Comparison of ENCODE assay signal across 25 cellular contexts in genomic region chr1:10916311-10916710, GRCh38.
A peak's percentile ranks its signal among the peaks of the same experiment; 100 is the strongest.
DNase-seq lines count a peak whose midpoint lies in the region; ATAC-seq and TF ChIP-seq lines count a peak whose summit lies in the region.
"Had no signal": no experiment of that assay in that cellular context is flagged by ENCODE, and none has a peak within 500 bp of the region (broad histone marks: within the 10 kb centered on the region; RNA-seq: fewer than 3 reads in every experiment).

No MANE protein-coding gene starts in this region.

- H3K9me3 ChIP-seq in DND-41 (ENCODE audit: insufficient read depth, low read length, severe bottlenecking): no peaks in the 10 kb centered on the region
- no peaks in the 10 kb centered on the region for H3K9me3 ChIP-seq in spleen
- H3K9me3 ChIP-seq in ascending aorta: no peaks in the 10 kb centered on the region
- H3K9me3 ChIP-seq: Caco-2, MG63, SK-N-SH had no signal

- peak; percentile 24 for DNase-seq in activated effector memory CD4-positive, alpha-beta T cell treated with anti-CD3 and anti-CD28 coated beads, Interleukin-2, amount 50 U/mL, for 16 hours
- DNase-seq in activated effector memory CD4-positive, alpha-beta T cell treated with Interleukin-2 at 50 U/mL for 16 hours: no peak
- DNase-seq in DND-41: no peak
- DNase-seq in immature natural killer cell: no peak
- peak; percentile 62 for DNase-seq in spleen
- no peak for DNase-seq in ascending aorta (ENCODE audit: low spot score in 2 of 2)
- DNase-seq in effector CD4-positive, alpha-beta T cell: no peak
- no peak for DNase-seq in DMS79 treated with DMSO at 0.1 percent for 48 hours (lab: John Stamatoyannopoulos, UW)
- DNase-seq: 8988T; ACHN; Caco-2; CD4-positive, alpha-beta T cell; DMS 273 treated with DMSO at 0.1 percent for 48 hours; DMS79; H9; Kasumi-1; MG63; NCI-H1105 treated with DMSO at 0.1 percent for 48 hours; NCI-H1930; NCI-H446; NCI-H524 treated with DMSO at 0.1 percent for 48 hours; NCI-H774; PC-3; SK-N-SH had no signal

- H3K27ac ChIP-seq in DND-41 (ENCODE audit: low read length) (no peak overlapping the region), spleen (no peak overlapping the region), ascending aorta (no peak overlapping the region)

- H4K20me1 ChIP-seq in DND-41 (ENCODE audit: insufficient read depth, low read length): peaks cover 11% of the 10 kb centered on the region

- H3K36me3 Mint-ChIP-seq in immature natural killer cell: no peaks in the 10 kb centered on the region

- H3K27ac Mint-ChIP-seq in immature natural killer cell: no peak overlapping the region
- H3K27ac Mint-ChIP-seq: CD4-positive, alpha-beta T cell; H9 had no signal

- peak overlapping the region; percentile 64 for H3K4me2 ChIP-seq in DND-41 (ENCODE audit: insufficient read depth, low read length)
- H3K4me2 ChIP-seq: SK-N-SH had no signal

- peaks cover 0 to 7% (median 4%) of the 10 kb centered on the region in 3 donors for H3K27me3 Mint-ChIP-seq in immature natural killer cell (ENCODE audit: low read depth in 3 of 3)

- H3K4me1 ChIP-seq in DND-41 (ENCODE audit: insufficient read depth, low read length) (peaks cover 34% of the 10 kb centered on the region), spleen (peaks cover 0 to 17% (median 6%) of the 10 kb centered on the region in 6 donors), ascending aorta (no peaks in the 10 kb centered on the region)
- H3K4me1 ChIP-seq: Caco-2 had no signal

- no peak for ATAC-seq in DND-41 (ENCODE audit: insufficient read depth, low read depth)
- ATAC-seq: K562, PC-3 had no signal

- WGBS in spleen, 5 donors: 55 to 60% (median 59%) methylated on average over 3 to 5 of the region's 5 CpGs

- H2AFZ ChIP-seq in DND-41 (ENCODE audit: low read depth, low read length): no peak overlapping the region

- H3K27me3 ChIP-seq in DND-41 (ENCODE audit: insufficient read depth, low read length, poor library complexity): no peaks in the 10 kb centered on the region
- peaks cover 0 to 27% (median 0%) of the 10 kb centered on the region in 7 donors for H3K27me3 ChIP-seq in spleen (replicated peaks in 1 of 7)
- H3K27me3 ChIP-seq in ascending aorta: no peaks in the 10 kb centered on the region
- H3K27me3 ChIP-seq: MG63 had no signal

- no peaks in the 10 kb centered on the region for H3K79me2 ChIP-seq in DND-41 (ENCODE audit: insufficient read depth, low read length)

- H3K36me3 ChIP-seq in DND-41 (ENCODE audit: insufficient read depth, low read length) (no peaks in the 10 kb centered on the region), spleen (no peaks in the 10 kb centered on the region), ascending aorta (no peaks in the 10 kb centered on the region)
- H3K36me3 ChIP-seq: MG63 had no signal

- H3K4me1 Mint-ChIP-seq in immature natural killer cell: peaks cover 29 to 30% of the 10 kb centered on the region in 2 donors

- no peak overlapping the region for H3K9ac ChIP-seq in DND-41 (ENCODE audit: low read depth, low read length)
- H3K9ac ChIP-seq: SK-N-SH had no signal

- TF ChIP-seq CTCF in DND-41 (IDR thresholded peaks at IDR 0.05; ENCODE audit: borderline replicate concordance, extremely low read depth, low read length, poor library complexity, severe bottlenecking) (no peak), spleen (IDR thresholded peaks at IDR 0.05 in 8 of 11, conservative IDR thresholded peaks at IDR 0.05 in 3 of 11) (no peak), ascending aorta (IDR thresholded peaks at IDR 0.05) (no peak)

- no peak for TF ChIP-seq POLR2A in spleen (IDR thresholded peaks at IDR 0.05)

- intact Hi-C loops in spleen (cut with DNase I; ENCODE audit: low total_unique reads) (no loop called here), ascending aorta (cut with DNase I) (no loop called here)

- H3K4me3 ChIP-seq in DND-41 (ENCODE audit: low read depth in 1 of 2, low read length in 2 of 2) (no peak overlapping the region), spleen (no peak overlapping the region), ascending aorta (no peak overlapping the region)
- H3K4me3 ChIP-seq: K562, MG63 had no signal

- peak overlapping the region in 4 of 5 donors; percentile 23 to 90 (median 42) for H3K4me3 Mint-ChIP-seq in immature natural killer cell
- H3K4me3 Mint-ChIP-seq: H9 had no signal

- no peaks in the 10 kb centered on the region for H3K9me3 Mint-ChIP-seq in immature natural killer cell
- H3K9me3 Mint-ChIP-seq: CD4-positive, alpha-beta T cell; H9 had no signal

Comparison
In these comparisons a context has a peak if more than half of its experiments do, and no peak if none do; other contexts are left out.
1. DNase-seq: peak in activated effector memory CD4-positive, alpha-beta T cell treated with anti-CD3 and anti-CD28 coated beads, Interleukin-2, amount 50 U/mL, for 16 hours (single experiment) and spleen (single experiment); none in activated effector memory CD4-positive, alpha-beta T cell treated with Interleukin-2 at 50 U/mL for 16 hours (single experiment), DND-41 (single experiment), immature natural killer cell (0 of 3), ascending aorta (0 of 2), effector CD4-positive, alpha-beta T cell (single experiment) and DMS79 treated with DMSO at 0.1 percent for 48 hours (single experiment).